1 cellular context compared by ENCODE assay signal in genomic region chr17:72534265-72534664, GRCh38.
A peak's percentile ranks its signal among the peaks of the same experiment; 100 is the strongest.
TF ChIP-seq lines count a peak whose summit lies in the region.

No MANE protein-coding gene starts in this region.

TF ChIP-seq in A549, 52 proteins besides CTCF, POLR2A, EP300 and RAD21 (continued from another document):
- TF ChIP-seq, protein P1, sequence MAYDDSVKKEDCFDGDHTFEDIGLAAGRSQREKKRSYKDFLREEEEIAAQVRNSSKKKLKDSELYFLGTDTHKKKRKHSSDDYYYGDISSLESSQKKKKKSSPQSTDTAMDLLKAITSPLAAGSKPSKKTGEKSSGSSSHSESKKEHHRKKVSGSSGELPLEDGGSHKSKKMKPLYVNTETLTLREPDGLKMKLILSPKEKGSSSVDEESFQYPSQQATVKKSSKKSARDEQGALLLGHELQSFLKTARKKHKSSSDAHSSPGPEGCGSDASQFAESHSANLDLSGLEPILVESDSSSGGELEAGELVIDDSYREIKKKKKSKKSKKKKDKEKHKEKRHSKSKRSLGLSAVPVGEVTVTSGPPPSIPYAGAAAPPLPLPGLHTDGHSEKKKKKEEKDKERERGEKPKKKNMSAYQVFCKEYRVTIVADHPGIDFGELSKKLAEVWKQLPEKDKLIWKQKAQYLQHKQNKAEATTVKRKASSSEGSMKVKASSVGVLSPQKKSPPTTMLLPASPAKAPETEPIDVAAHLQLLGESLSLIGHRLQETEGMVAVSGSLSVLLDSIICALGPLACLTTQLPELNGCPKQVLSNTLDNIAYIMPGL (CRISPR knock-in tag; IDR thresholded peaks at IDR 0.05; ENCODE audit: borderline replicate concordance) = no peak
- TF ChIP-seq KDM1A (IDR thresholded peaks at IDR 0.05; ENCODE audit: low read depth) = peak; percentile 79; the same call in 1 of the 2 replicates
- TF ChIP-seq MAZ (IDR thresholded peaks at IDR 0.05; ENCODE audit: borderline replicate concordance, low read depth, low read length) = no peak
